ENCODE assay signal across 1 cellular context in the genomic region with DNA sequence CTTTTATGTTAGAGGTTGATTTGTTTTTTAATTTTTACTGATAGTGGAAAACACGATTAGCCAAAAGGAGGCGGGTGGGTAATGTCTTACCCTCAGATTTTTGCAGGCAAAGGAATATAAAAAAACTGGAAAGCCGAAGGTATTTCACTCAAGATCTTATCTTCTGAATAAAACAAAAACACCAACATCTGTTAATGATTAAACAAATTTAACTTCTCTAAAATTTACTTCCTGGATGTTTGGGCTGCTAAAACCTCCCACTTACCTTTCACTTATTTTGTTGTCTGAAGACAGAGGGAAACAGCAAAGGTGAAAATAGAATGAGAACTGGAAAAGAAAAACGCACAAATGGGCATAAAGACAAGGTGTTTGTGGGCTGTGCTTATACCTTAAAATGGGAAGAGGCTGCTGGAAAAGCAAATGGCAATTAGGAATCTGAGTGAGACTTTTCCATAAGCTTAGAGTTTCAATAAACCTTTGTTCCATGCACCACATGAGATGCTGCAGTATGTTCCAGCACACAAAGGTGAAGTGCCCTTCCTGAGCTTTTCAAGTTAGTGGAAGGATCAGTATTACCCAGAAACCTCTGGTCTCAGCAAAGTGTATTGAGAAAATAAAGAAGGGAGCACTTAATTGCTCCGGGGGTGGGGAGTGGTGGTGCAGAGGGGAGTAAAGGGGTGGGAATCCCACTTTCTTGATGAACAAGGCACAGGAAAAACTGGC.
TF ChIP-seq lines count a peak whose summit lies in the region.

No MANE protein-coding gene starts in this region.

TF ChIP-seq in neural cell, 6 proteins besides CTCF, POLR2A, EP300 and RAD21:
- peak; percentile 43 for TF ChIP-seq REST (IDR thresholded peaks at IDR 0.05; ENCODE audit: borderline replicate concordance)
- TF ChIP-seq SMC3 (conservative IDR thresholded peaks at IDR 0.05; ENCODE audit: poor library complexity): no peak
TF ChIP-seq in neural cell: peak in this region for 1.
